Comparison of ENCODE assay signal across 1 cellular context in the genomic region with DNA sequence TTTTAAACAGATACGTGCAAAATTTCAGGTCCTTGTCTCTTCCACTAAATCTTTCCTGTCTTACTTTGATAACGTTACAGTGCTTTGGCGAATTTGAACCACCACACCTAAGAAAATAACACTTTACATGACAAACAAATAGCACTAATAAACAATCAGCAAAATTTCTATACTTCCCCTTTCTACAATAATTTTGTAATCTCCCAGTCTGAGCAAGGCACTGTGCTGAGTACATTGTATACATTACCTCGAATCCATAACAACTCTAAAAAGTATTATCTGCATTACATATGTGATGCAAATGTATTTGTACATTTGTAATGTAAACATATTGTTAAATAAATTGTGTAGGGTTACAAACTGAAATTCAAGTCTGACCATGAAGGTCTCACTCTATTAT.
TF ChIP-seq lines count a peak whose summit lies in the region.

No MANE protein-coding gene starts in this region.

TF ChIP-seq in GM12878, 131 proteins besides CTCF, POLR2A, EP300 and RAD21:
- no peak for TF ChIP-seq TCF3 (IDR thresholded peaks at IDR 0.05; ENCODE audit: borderline replicate concordance, insufficient read depth, low read depth, low read length)
TF ChIP-seq in GM12878: peak in this region for 0.
